24 cellular contexts compared by ENCODE assay signal in genomic region chr5:81006231-81006630, GRCh38. TPM values are rescaled to one million over a fixed set of nuclear protein-coding genes. Genes with fewer than 3 reads are reported as not detected.
A peak's percentile ranks its signal among the peaks of the same experiment; 100 is the strongest.
DNase-seq lines count a peak whose midpoint lies in the region; ATAC-seq and TF ChIP-seq lines count a peak whose summit lies in the region.
"Had no signal": no experiment of that assay in that cellular context is flagged by ENCODE, and none has a peak within 500 bp of the region (broad histone marks: within the 10 kb centered on the region; RNA-seq: fewer than 3 reads in every experiment).

No MANE protein-coding gene starts in this region.

- peak overlapping the region; percentile 81 for H3K4me3 Mint-ChIP-seq in T-helper 1 cell treated with Interleukin-12 subunit alpha and Interleukin-12 subunit beta and Interleukin-4 antibody, amounts not matched to agents 30 μg/mL and 1 μg/mL, for 36 hours
- H3K4me3 Mint-ChIP-seq in stimulated activated naive CD8-positive, alpha-beta T cell treated with anti-CD3 and anti-CD28 coated beads, Interleukin-15, Interleukin-2, amounts not matched to agents 100 ng/mL and 50 ng/mL, for 24 hours, result peak overlapping the region; percentile 89
- peak overlapping the region; percentile 87 for H3K4me3 Mint-ChIP-seq in activated naive CD8-positive, alpha-beta T cell treated with anti-CD3 and anti-CD28 coated beads, Interleukin-2, amount 10 ng/mL, durations not matched to agents 7 days and 5 days
- H3K4me3 Mint-ChIP-seq: stimulated activated naive B cell treated with anti-CD40 and anti-IgM and Interleukin-4, amounts not matched to agents 10 μg/mL and 1 μg/mL and 100 μg/mL, for 72 hours had no signal

- no peak overlapping the region for H3K4me3 ChIP-seq in adrenal gland
- H3K4me3 ChIP-seq: ovary, right lobe of liver, tibial artery had no signal

- ATAC-seq in stimulated activated naive CD8-positive, alpha-beta T cell treated with anti-CD3 and anti-CD28 coated beads, Interleukin-15, Interleukin-2, amounts not matched to agents 100 U/mL and 50 U/mL, for 24 hours, result no peak
- no peak for ATAC-seq in activated naive CD8-positive, alpha-beta T cell treated with anti-CD3 and anti-CD28 coated beads, Interleukin-2, amount 10 ng/mL, durations not matched to agents 7 days and 5 days (ENCODE audit: low read depth)
- ATAC-seq in HG03025 (IDR thresholded peaks at IDR 0.05; ENCODE audit: low FRiP score, unreplicated experiment), result no peak
- ATAC-seq: right lobe of liver had no signal

- no peaks in the 10 kb centered on the region for H3K4me1 ChIP-seq in adrenal gland (replicated peaks in 1 of 2)
- H3K4me1 ChIP-seq: right lobe of liver, tibial artery had no signal

- no peaks in the 10 kb centered on the region for H3K9me3 Mint-ChIP-seq in T-helper 1 cell treated with Interleukin-12 subunit alpha and Interleukin-12 subunit beta and Interleukin-4 antibody, amounts not matched to agents 30 μg/mL and 1 μg/mL, for 36 hours
- no peaks in the 10 kb centered on the region for H3K9me3 Mint-ChIP-seq in stimulated activated naive CD8-positive, alpha-beta T cell treated with anti-CD3 and anti-CD28 coated beads, Interleukin-15, Interleukin-2, amounts not matched to agents 100 ng/mL and 50 ng/mL, for 24 hours
- H3K9me3 Mint-ChIP-seq in activated naive CD8-positive, alpha-beta T cell treated with anti-CD3 and anti-CD28 coated beads, Interleukin-2, amount 10 ng/mL, durations not matched to agents 7 days and 5 days, result no peaks in the 10 kb centered on the region
- H3K9me3 Mint-ChIP-seq: stimulated activated naive B cell treated with anti-CD40 and anti-IgM and Interleukin-4, amounts not matched to agents 10 μg/mL and 1 μg/mL and 100 μg/mL, for 72 hours had no signal

- no peak for TF ChIP-seq CTCF in adrenal gland (IDR thresholded peaks at IDR 0.05)

- no peaks in the 10 kb centered on the region for H3K36me3 ChIP-seq in adrenal gland (replicated peaks in 1 of 2)
- H3K36me3 ChIP-seq: brain microvascular endothelial cell, ovary, right lobe of liver, tibial artery had no signal

- H3K9me3 ChIP-seq in adrenal gland (replicated peaks in 1 of 3), result no peaks in the 10 kb centered on the region
- H3K9me3 ChIP-seq: ovary, right lobe of liver, tibial artery had no signal

- no peaks in the 10 kb centered on the region for H3K27me3 ChIP-seq in adrenal gland
- H3K27me3 ChIP-seq: brain microvascular endothelial cell, ovary, right lobe of liver, tibial artery had no signal

- peak overlapping the region; percentile 86 for H3K27ac Mint-ChIP-seq in T-helper 1 cell treated with Interleukin-12 subunit alpha and Interleukin-12 subunit beta and Interleukin-4 antibody, amounts not matched to agents 30 μg/mL and 1 μg/mL, for 36 hours
- peak overlapping the region; percentile 98 for H3K27ac Mint-ChIP-seq in stimulated activated naive CD8-positive, alpha-beta T cell treated with anti-CD3 and anti-CD28 coated beads, Interleukin-15, Interleukin-2, amounts not matched to agents 100 ng/mL and 50 ng/mL, for 24 hours
- H3K27ac Mint-ChIP-seq in activated naive CD8-positive, alpha-beta T cell treated with anti-CD3 and anti-CD28 coated beads, Interleukin-2, amount 10 ng/mL, durations not matched to agents 7 days and 5 days, result peak overlapping the region; percentile 93
- H3K27ac Mint-ChIP-seq: stimulated activated naive B cell treated with anti-CD40 and anti-IgM and Interleukin-4, amounts not matched to agents 10 μg/mL and 1 μg/mL and 100 μg/mL, for 72 hours had no signal

- peaks cover 6% of the 10 kb centered on the region for H3K36me3 Mint-ChIP-seq in T-helper 1 cell treated with Interleukin-12 subunit alpha and Interleukin-12 subunit beta and Interleukin-4 antibody, amounts not matched to agents 30 μg/mL and 1 μg/mL, for 36 hours (ENCODE audit: low read depth)
- H3K36me3 Mint-ChIP-seq in stimulated activated naive CD8-positive, alpha-beta T cell treated with anti-CD3 and anti-CD28 coated beads, Interleukin-15, Interleukin-2, amounts not matched to agents 100 ng/mL and 50 ng/mL, for 24 hours (ENCODE audit: low read depth), result peaks cover 7% of the 10 kb centered on the region
- H3K36me3 Mint-ChIP-seq in activated naive CD8-positive, alpha-beta T cell treated with anti-CD3 and anti-CD28 coated beads, Interleukin-2, amount 10 ng/mL, durations not matched to agents 7 days and 5 days, result peaks cover 4% of the 10 kb centered on the region
- H3K36me3 Mint-ChIP-seq: stimulated activated naive B cell treated with anti-CD40 and anti-IgM and Interleukin-4, amounts not matched to agents 10 μg/mL and 1 μg/mL and 100 μg/mL, for 72 hours had no signal

- POLR2A ChIA-PET in activated naive CD8-positive, alpha-beta T cell treated with anti-CD3 and anti-CD28 coated beads, Interleukin-2, amount 10 ng/mL, durations not matched to agents 7 days and 5 days (lab: Charles Lee), result interaction anchor here (0.8 to 1.5 kb wide), 2 partner anchors 251 to 749 kb away, joined by 3 read pairs; no protein-coding TSS in a partner anchor

- TF ChIP-seq POLR2A in adrenal gland (IDR thresholded peaks at IDR 0.05), result no peak

- no peak for DNase-seq in T-helper 1 cell
- no peak for DNase-seq in stimulated activated naive CD8-positive, alpha-beta T cell treated with anti-CD3 and anti-CD28 coated beads, Interleukin-15, Interleukin-2, amounts not matched to agents 100 U/mL and 50 U/mL, for 24 hours
- DNase-seq in activated naive CD8-positive, alpha-beta T cell treated with anti-CD3 and anti-CD28 coated beads, Interleukin-2, amount 10 ng/mL, durations not matched to agents 7 days and 5 days, result no peak
- DNase-seq in adrenal gland, result no peak
- DNase-seq in NCI-H2029 treated with DMSO at 0.1 percent for 48 hours (lab: John Stamatoyannopoulos, UW), result no peak
- DNase-seq: AML-193; brain microvascular endothelial cell; cortex of kidney; GDM1; GOT3; hypothalamus; Kasumi-1; kidney; NCI-H1105; NCI-H2107; NCI-H524; ovary; right lobe of liver; stimulated activated naive B cell treated with anti-CD40 and anti-IgM and Interleukin-4, amounts not matched to agents 10 μg/mL and 1 μg/mL and 100 μg/mL, for 72 hours; tibial artery had no signal

- H3K4me1 Mint-ChIP-seq in T-helper 1 cell treated with Interleukin-12 subunit alpha and Interleukin-12 subunit beta and Interleukin-4 antibody, amounts not matched to agents 30 μg/mL and 1 μg/mL, for 36 hours (ENCODE audit: low read depth), result peaks cover 43% of the 10 kb centered on the region
- H3K4me1 Mint-ChIP-seq in stimulated activated naive CD8-positive, alpha-beta T cell treated with anti-CD3 and anti-CD28 coated beads, Interleukin-15, Interleukin-2, amounts not matched to agents 100 ng/mL and 50 ng/mL, for 24 hours (ENCODE audit: low read depth), result peaks cover 89% of the 10 kb centered on the region
- peaks cover 50% of the 10 kb centered on the region for H3K4me1 Mint-ChIP-seq in activated naive CD8-positive, alpha-beta T cell treated with anti-CD3 and anti-CD28 coated beads, Interleukin-2, amount 10 ng/mL, durations not matched to agents 7 days and 5 days

- no peak overlapping the region for H3K27ac ChIP-seq in adrenal gland
- H3K27ac ChIP-seq: 22Rv1, brain microvascular endothelial cell, ovary, right lobe of liver, tibial artery had no signal

- H3K27me3 Mint-ChIP-seq in T-helper 1 cell treated with Interleukin-12 subunit alpha and Interleukin-12 subunit beta and Interleukin-4 antibody, amounts not matched to agents 30 μg/mL and 1 μg/mL, for 36 hours (ENCODE audit: low read depth), result no peaks in the 10 kb centered on the region
- no peaks in the 10 kb centered on the region for H3K27me3 Mint-ChIP-seq in stimulated activated naive CD8-positive, alpha-beta T cell treated with anti-CD3 and anti-CD28 coated beads, Interleukin-15, Interleukin-2, amounts not matched to agents 100 ng/mL and 50 ng/mL, for 24 hours
- H3K27me3 Mint-ChIP-seq in activated naive CD8-positive, alpha-beta T cell treated with anti-CD3 and anti-CD28 coated beads, Interleukin-2, amount 10 ng/mL, durations not matched to agents 7 days and 5 days, result no peaks in the 10 kb centered on the region

- intact Hi-C loops in adrenal gland (cut with DNase I), result no loop called here

RNA-seq across cellular contexts. Expression of gene RASGRF2, which starts 46.1 kb away (rescaled TPM):
- 10 to 100 TPM; 18.8 to 19.3 TPM for total RNA-seq in activated naive CD8-positive, alpha-beta T cell treated with anti-CD3 and anti-CD28 coated beads, Interleukin-2, amount 10 ng/mL, durations not matched to agents 7 days and 5 days
- 1 to 10 TPM; 1.5 to 5.7 (median 2.6) TPM for total RNA-seq in adrenal gland
- 1 to 10 TPM; 1.6 to 2.5 (median 2.1) TPM for polyA plus RNA-seq in adrenal gland
